ENCODE assay signal across 16 cellular contexts in the genomic region with DNA sequence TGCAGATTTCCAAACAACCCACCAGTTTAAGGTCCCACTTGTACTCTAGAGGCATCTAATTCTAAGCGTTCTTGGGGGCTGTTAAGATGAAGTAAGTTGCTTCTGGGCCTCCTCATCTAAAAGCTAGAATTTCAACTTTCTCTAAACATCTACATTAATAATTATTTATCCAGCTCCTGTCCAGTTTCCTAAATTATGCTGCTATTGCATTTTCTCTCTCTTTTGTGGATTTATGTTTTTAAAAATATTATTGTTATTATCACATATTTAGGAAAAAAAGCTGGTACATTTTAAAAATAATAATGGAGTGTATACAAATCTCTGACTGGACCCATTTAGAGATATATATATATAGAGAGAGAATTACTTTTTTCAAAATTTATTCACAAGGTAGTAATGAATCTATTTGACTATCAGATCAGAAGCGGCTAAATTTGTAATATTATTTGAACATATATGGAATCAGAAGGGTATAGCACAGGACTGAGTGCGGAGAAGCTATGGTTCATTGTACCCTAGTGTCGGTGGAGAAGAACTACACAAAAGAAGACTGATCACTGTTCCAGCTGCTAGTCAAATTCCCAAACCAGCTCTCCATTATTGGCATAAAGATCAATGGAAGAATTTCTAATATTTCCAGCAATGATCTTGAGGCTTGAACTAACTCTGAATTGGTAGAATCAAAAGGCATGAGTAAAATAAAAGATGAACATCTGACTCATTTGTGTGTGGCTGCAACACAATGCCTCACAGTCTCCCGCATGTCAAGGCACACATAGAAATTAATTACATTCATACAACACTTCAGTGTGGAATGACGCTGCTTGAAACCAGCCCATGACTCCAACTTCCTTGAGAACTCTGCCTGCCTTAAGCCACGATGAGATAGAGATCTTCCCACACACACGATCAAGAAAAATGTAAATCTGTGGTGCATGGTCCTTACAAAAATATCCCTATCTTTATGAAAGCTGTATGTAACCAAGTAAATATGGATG.
DNase-seq lines count a peak whose midpoint lies in the region; ATAC-seq and TF ChIP-seq lines count a peak whose summit lies in the region.
"Had no signal": no experiment of that assay in that cellular context is flagged by ENCODE, and none has a peak within 500 bp of the region (broad histone marks: within the 10 kb centered on the region; RNA-seq: fewer than 3 reads in every experiment).

No MANE protein-coding gene starts in this region.

- in situ Hi-C loops in IMR-90 (cut with MboI; ENCODE audit: low sequenced_read_pairs) = no loop called here

- H3K4me3 Mint-ChIP-seq in activated CD4-positive, alpha-beta T cell treated with anti-CD3 and anti-CD28 coated beads, Interleukin-2, amount 10 ng/mL, durations not matched to agents 24 days and 14 days = peak overlapping the region; percentile 18
- H3K4me3 Mint-ChIP-seq in activated naive CD8-positive, alpha-beta T cell treated with anti-CD3 and anti-CD28 coated beads, Interleukin-2, amount 10 ng/mL, durations not matched to agents 7 days and 5 days = peak overlapping the region; percentile 44
- no peak overlapping the region for H3K4me3 Mint-ChIP-seq in neural progenitor cell
- H3K4me3 Mint-ChIP-seq: natural killer cell treated with Interleukin-12 subunit alpha and Interleukin-12 subunit beta and Interleukin-15 and Interleukin-18, amount 100 ng/mL, for 72 hours had no signal

- no peak for ATAC-seq in IMR-90 (ENCODE audit: low read depth)
- ATAC-seq in activated naive CD8-positive, alpha-beta T cell treated with anti-CD3 and anti-CD28 coated beads, Interleukin-2, amount 10 ng/mL, durations not matched to agents 7 days and 5 days (ENCODE audit: low read depth) = no peak
- no peak for ATAC-seq in gastroesophageal sphincter
- ATAC-seq: natural killer cell treated with Interleukin-12 subunit alpha and Interleukin-12 subunit beta and Interleukin-15 and Interleukin-18, amount 100 ng/mL, for 72 hours had no signal

- no peaks in the 10 kb centered on the region for H3K27me3 Mint-ChIP-seq in activated CD4-positive, alpha-beta T cell treated with anti-CD3 and anti-CD28 coated beads, Interleukin-2, amount 10 ng/mL, durations not matched to agents 24 days and 14 days
- no peaks in the 10 kb centered on the region for H3K27me3 Mint-ChIP-seq in activated naive CD8-positive, alpha-beta T cell treated with anti-CD3 and anti-CD28 coated beads, Interleukin-2, amount 10 ng/mL, durations not matched to agents 7 days and 5 days
- H3K27me3 Mint-ChIP-seq in neural progenitor cell (ENCODE audit: insufficient read depth, low read depth) = no peaks in the 10 kb centered on the region

- H2BK120ac ChIP-seq in IMR-90 (ENCODE audit: low read depth, low read length) = no peak overlapping the region

- H3K27ac ChIP-seq in IMR-90 (ENCODE audit: insufficient read depth, low read length) (no peak overlapping the region), neural progenitor cell (no peak overlapping the region), left ventricle myocardium inferior (replicated peaks) (no peak overlapping the region), coronary artery (no peak overlapping the region), gastroesophageal sphincter (no peak overlapping the region)
- H3K27ac ChIP-seq: KMS-11, thyroid gland had no signal

- no TSS peak for BruUV-seq in IMR-90 (replicated peaks; lab: Mats Ljungman, UMichigan)

- POLR2A ChIA-PET in IMR-90 (lab: Charles Lee; ENCODE audit: unreplicated experiment) = no interaction called here
- POLR2A ChIA-PET in activated naive CD8-positive, alpha-beta T cell treated with anti-CD3 and anti-CD28 coated beads, Interleukin-2, amount 10 ng/mL, durations not matched to agents 7 days and 5 days (lab: Charles Lee) = interaction anchor here (1.6 kb wide), 1 partner anchor 10 kb away, joined by 4 read pairs; no protein-coding TSS in a partner anchor

- H2AFZ ChIP-seq in IMR-90 (replicated peaks; ENCODE audit: low read length, poor library complexity) (no peak overlapping the region), neural progenitor cell (replicated peaks) (no peak overlapping the region)

- no peak overlapping the region for H3K18ac ChIP-seq in IMR-90 (ENCODE audit: low read depth, low read length)

- no peak for TF ChIP-seq EP300 in gastroesophageal sphincter (IDR thresholded peaks at IDR 0.05)

- H3K36me3 ChIP-seq in IMR-90 (ENCODE audit: control insufficient read depth, insufficient read depth, low read length) (no peaks in the 10 kb centered on the region), neural progenitor cell (no peaks in the 10 kb centered on the region), left ventricle myocardium inferior (no peaks in the 10 kb centered on the region), gastroesophageal sphincter (no peaks in the 10 kb centered on the region)
- H3K36me3 ChIP-seq: thyroid gland had no signal

- H4K20me1 ChIP-seq in IMR-90 (ENCODE audit: insufficient read depth, low read length) (no peaks in the 10 kb centered on the region), neural progenitor cell (ENCODE audit: low read depth) (no peaks in the 10 kb centered on the region)

- no peaks in the 10 kb centered on the region for H3K9me3 Mint-ChIP-seq in activated CD4-positive, alpha-beta T cell treated with anti-CD3 and anti-CD28 coated beads, Interleukin-2, amount 10 ng/mL, durations not matched to agents 24 days and 14 days
- H3K9me3 Mint-ChIP-seq in activated naive CD8-positive, alpha-beta T cell treated with anti-CD3 and anti-CD28 coated beads, Interleukin-2, amount 10 ng/mL, durations not matched to agents 7 days and 5 days = no peaks in the 10 kb centered on the region
- H3K9me3 Mint-ChIP-seq in neural progenitor cell = no peaks in the 10 kb centered on the region
- H3K9me3 Mint-ChIP-seq: natural killer cell treated with Interleukin-12 subunit alpha and Interleukin-12 subunit beta and Interleukin-15 and Interleukin-18, amount 100 ng/mL, for 72 hours had no signal

- H4K5ac ChIP-seq in IMR-90 (ENCODE audit: low read depth, low read length) = no peak overlapping the region

- no peaks in the 10 kb centered on the region for H3K9me1 ChIP-seq in IMR-90 (ENCODE audit: insufficient read depth, low read length)

- H3K27ac Mint-ChIP-seq in activated CD4-positive, alpha-beta T cell treated with anti-CD3 and anti-CD28 coated beads, Interleukin-2, amount 10 ng/mL, durations not matched to agents 24 days and 14 days = peak overlapping the region; percentile 64
- peak overlapping the region; percentile 69 for H3K27ac Mint-ChIP-seq in activated naive CD8-positive, alpha-beta T cell treated with anti-CD3 and anti-CD28 coated beads, Interleukin-2, amount 10 ng/mL, durations not matched to agents 7 days and 5 days
- H3K27ac Mint-ChIP-seq in neural progenitor cell = no peak overlapping the region

- H3K23ac ChIP-seq in IMR-90 (ENCODE audit: low read depth, low read length) = no peak overlapping the region

- H3K14ac ChIP-seq in IMR-90 (replicated peaks; ENCODE audit: low read depth, low read length) = no peak overlapping the region

- no peaks in the 10 kb centered on the region for H3K79me2 ChIP-seq in neural progenitor cell (ENCODE audit: low read depth)

- no peak overlapping the region for H2BK5ac ChIP-seq in IMR-90 (ENCODE audit: low read depth, low read length, poor library complexity, severe bottlenecking)

- no peak overlapping the region for H2AK5ac ChIP-seq in IMR-90 (ENCODE audit: low read depth, low read length)

- H2BK20ac ChIP-seq in IMR-90 (ENCODE audit: low read depth, low read length) = no peak overlapping the region

- no peak overlapping the region for H3K56ac ChIP-seq in IMR-90 (ENCODE audit: extremely low read depth, insufficient read depth, low read length)

- no peaks in the 10 kb centered on the region for H3K36me3 Mint-ChIP-seq in activated CD4-positive, alpha-beta T cell treated with anti-CD3 and anti-CD28 coated beads, Interleukin-2, amount 10 ng/mL, durations not matched to agents 24 days and 14 days (ENCODE audit: low read depth)
- H3K36me3 Mint-ChIP-seq in activated naive CD8-positive, alpha-beta T cell treated with anti-CD3 and anti-CD28 coated beads, Interleukin-2, amount 10 ng/mL, durations not matched to agents 7 days and 5 days = no peaks in the 10 kb centered on the region
- H3K36me3 Mint-ChIP-seq in neural progenitor cell = no peaks in the 10 kb centered on the region
- H3K36me3 Mint-ChIP-seq: natural killer cell treated with Interleukin-12 subunit alpha and Interleukin-12 subunit beta and Interleukin-15 and Interleukin-18, amount 100 ng/mL, for 72 hours had no signal

- H3F3A ChIP-seq in neural progenitor cell (ENCODE audit: low read depth) = no peaks in the 10 kb centered on the region

- CTCF ChIA-PET in IMR-90 (lab: Yijun Ruan, JAX) = interaction anchor here (0.6 to 1.1 kb wide), 2 partner anchors 59 to 189 kb away, joined by 3 to 4 read pairs; no protein-coding TSS in a partner anchor

- TF ChIP-seq CTCF in IMR-90 (conservative IDR thresholded peaks at IDR 0.05; ENCODE audit: low read depth, low read length) (no peak), neural progenitor cell (IDR thresholded peaks at IDR 0.05) (peak; percentile 25), left ventricle myocardium inferior (IDR thresholded peaks at IDR 0.05; ENCODE audit: borderline replicate concordance) (no peak), coronary artery (IDR thresholded peaks at IDR 0.05) (no peak), gastroesophageal sphincter (IDR thresholded peaks at IDR 0.05) (no peak)

- no peak for DNase-seq in activated CD4-positive, alpha-beta T cell treated with anti-CD3 and anti-CD28 coated beads, Interleukin-2, amount 10 ng/mL, durations not matched to agents 24 days and 14 days
- no peak for DNase-seq in activated CD4-positive, alpha-beta T cell treated with anti-CD3 and anti-CD28 coated beads for 48 hours
- DNase-seq in IMR-90 (peak; percentile 29), neural progenitor cell (ENCODE audit: low spot score) (no peak), left ventricle myocardium inferior (no peak), coronary artery (ENCODE audit: low spot score) (no peak)
- DNase-seq in activated naive CD8-positive, alpha-beta T cell treated with anti-CD3 and anti-CD28 coated beads, Interleukin-2, amount 10 ng/mL, durations not matched to agents 7 days and 5 days = no peak
- DNase-seq: activated CD4-positive, CD25-positive, alpha-beta regulatory T cell treated with anti-CD3 and anti-CD28 coated beads, Interleukin-2, amount 50 U/mL, for 72 hours; activated gamma-delta T cell treated with Interleukin-2 at 50 U/mL for 16 hours; effector CD4-positive, alpha-beta T cell; NCI-H345; thyroid gland had no signal

- H3K4ac ChIP-seq in IMR-90 (ENCODE audit: low read depth, low read length) = no peak overlapping the region

- TF ChIP-seq POLR2A in IMR-90 (IDR thresholded peaks at IDR 0.05; ENCODE audit: low read depth, low read length) (no peak), gastroesophageal sphincter (IDR thresholded peaks at IDR 0.05) (no peak)

- H3K9ac ChIP-seq in IMR-90 (ENCODE audit: low read depth, low read length) = no peak overlapping the region
- no peak overlapping the region for H3K9ac ChIP-seq in neural progenitor cell
- H3K9ac ChIP-seq: KMS-11 had no signal

- peak overlapping the region; percentile 36 for H2AK9ac ChIP-seq in IMR-90 (replicated peaks; ENCODE audit: low read depth, low read length, poor library complexity)

- H3K9me3 ChIP-seq in IMR-90 (ENCODE audit: control insufficient read depth, insufficient read depth, low read length) (no peaks in the 10 kb centered on the region), neural progenitor cell (ENCODE audit: low read depth) (no peaks in the 10 kb centered on the region), left ventricle myocardium inferior (replicated peaks) (no peaks in the 10 kb centered on the region), gastroesophageal sphincter (no peaks in the 10 kb centered on the region)
- H3K9me3 ChIP-seq: thyroid gland had no signal

- no peak overlapping the region for H3K4me3 ChIP-seq in IMR-90 (ENCODE audit: insufficient read depth, low read depth, low read length)
- H3K4me3 ChIP-seq in neural progenitor cell = no peak overlapping the region
- H3K4me3 ChIP-seq in left ventricle myocardium inferior = no peak overlapping the region
- H3K4me3 ChIP-seq in coronary artery = no peak overlapping the region
- H3K4me3 ChIP-seq in gastroesophageal sphincter = no peak overlapping the region
- H3K4me3 ChIP-seq: lung, thyroid gland had no signal

- no peaks in the 10 kb centered on the region for H3K79me1 ChIP-seq in IMR-90 (ENCODE audit: low read depth in 1 of 2, low read length in 2 of 2)

- no peak overlapping the region for H2BK15ac ChIP-seq in IMR-90 (ENCODE audit: low read depth, low read length)

- TF ChIP-seq RAD21 in IMR-90 (IDR thresholded peaks at IDR 0.05; ENCODE audit: low read length) = no peak

- intact Hi-C loops in activated CD4-positive, alpha-beta T cell treated with anti-CD3 and anti-CD28 coated beads, Interleukin-2, amount 10 ng/mL, durations not matched to agents 24 days and 14 days (cut with micrococcal nuclease) = no loop called here
- intact Hi-C loops in IMR-90 (cut with micrococcal nuclease) = loop anchor here (1.0 kb wide), 1 partner anchor 27 kb away; no protein-coding TSS in a partner anchor
- intact Hi-C loops in left ventricle myocardium inferior (cut with micrococcal nuclease) = no loop called here

- H3K4me1 Mint-ChIP-seq in activated CD4-positive, alpha-beta T cell treated with anti-CD3 and anti-CD28 coated beads, Interleukin-2, amount 10 ng/mL, durations not matched to agents 24 days and 14 days = peaks cover 13% of the 10 kb centered on the region
- H3K4me1 Mint-ChIP-seq in activated naive CD8-positive, alpha-beta T cell treated with anti-CD3 and anti-CD28 coated beads, Interleukin-2, amount 10 ng/mL, durations not matched to agents 7 days and 5 days = peaks cover 9% of the 10 kb centered on the region
- H3K4me1 Mint-ChIP-seq in neural progenitor cell = no peaks in the 10 kb centered on the region

- no peaks in the 10 kb centered on the region for H3K4me1 ChIP-seq in IMR-90 (ENCODE audit: control insufficient read depth, insufficient read depth, low read length)
- no peaks in the 10 kb centered on the region for H3K4me1 ChIP-seq in neural progenitor cell
- H3K4me1 ChIP-seq in left ventricle myocardium inferior = no peaks in the 10 kb centered on the region
- H3K4me1 ChIP-seq in gastroesophageal sphincter = no peaks in the 10 kb centered on the region
- H3K4me1 ChIP-seq: thyroid gland had no signal

- peaks cover 3% of the 10 kb centered on the region for H3K27me3 ChIP-seq in IMR-90 (ENCODE audit: control insufficient read depth, insufficient read depth, low read length)
- H3K27me3 ChIP-seq in neural progenitor cell = no peaks in the 10 kb centered on the region
- peaks cover 25% of the 10 kb centered on the region for H3K27me3 ChIP-seq in left ventricle myocardium inferior (ENCODE audit: low read depth)
- H3K27me3 ChIP-seq in gastroesophageal sphincter = no peaks in the 10 kb centered on the region
- H3K27me3 ChIP-seq: thyroid gland had no signal

- H4K8ac ChIP-seq in IMR-90 (ENCODE audit: low read depth in 2 of 2, low read length in 2 of 2) = no peak overlapping the region

- dilution Hi-C loops in IMR-90 (cut with HindIII; ENCODE audit: low sequenced_read_pairs, unreplicated experiment) = no loop called here

- no peak overlapping the region for H4K91ac ChIP-seq in IMR-90 (ENCODE audit: insufficient read depth, low read depth, low read length)

- no CpG with 5 or more reads among the region's 8 CpGs for WGBS in IMR-90 (ENCODE audit: extremely low coverage in 2 of 2, insufficient read length in 1 of 2), 2 experiments
- WGBS in gastroesophageal sphincter (ENCODE audit: low coverage in 1 of 2), 2 donors = 55 to 67% methylated on average over 6 to 8 of the region's 8 CpGs

- H3K4me2 ChIP-seq in IMR-90 (ENCODE audit: low read depth, low read length) (no peak overlapping the region), neural progenitor cell (no peak overlapping the region)
- H3K4me2 ChIP-seq: KMS-11 had no signal
